Comparison of ENCODE assay signal across 8 cellular contexts in genomic region chr22:23894710-23895598, GRCh38. TPM values are rescaled to one million over a fixed set of nuclear protein-coding genes. Genes with fewer than 3 reads are reported as not detected.
A peak's percentile ranks its signal among the peaks of the same experiment; 100 is the strongest.
DNase-seq lines count a peak whose midpoint lies in the region; ATAC-seq and TF ChIP-seq lines count a peak whose summit lies in the region.

No MANE protein-coding gene starts in this region.

- peak; percentile 14 for ATAC-seq in HG02973 (IDR thresholded peaks at IDR 0.05; ENCODE audit: unreplicated experiment)
- ATAC-seq in GM21360 (IDR thresholded peaks at IDR 0.05; ENCODE audit: unreplicated experiment): no peak

- TF ChIP-seq CTCF in GM12875 (IDR thresholded peaks at IDR 0.05; ENCODE audit: borderline replicate concordance, insufficient read depth, low read depth, low read length): peak; percentile 74
- peak; percentile 49 for TF ChIP-seq CTCF in kidney epithelial cell (IDR thresholded peaks at IDR 0.05; ENCODE audit: insufficient read depth, low read length, poor library complexity, severe bottlenecking)

- H3K36me3 ChIP-seq in kidney epithelial cell (ENCODE audit: control insufficient read depth, insufficient read depth, low read length): peaks cover 9% of the 10 kb centered on the region

- peak; percentile 73 for DNase-seq in NCI-H2196 (lab: John Stamatoyannopoulos, UW; ENCODE audit: unreplicated experiment)
- DNase-seq in activated CD4-positive, CD25-positive, alpha-beta regulatory T cell treated with anti-CD3 and anti-CD28 coated beads, Interleukin-2, amount 50 U/mL, for 16 hours (ENCODE audit: low read depth, low spot score): peak; percentile 31
- peak; percentile 68 for DNase-seq in cerebellar cortex (ENCODE audit: low spot score)
- DNase-seq in kidney epithelial cell (ENCODE audit: low read depth): peak; percentile 42
- DNase-seq in stimulated activated CD4-positive, alpha-beta T cell treated with anti-CD3 and anti-CD28 coated beads, Interleukin-1b, Interleukin-23, amount 100 ng/mL, for 1 hour (ENCODE audit: low read depth in 2 of 2): peak; percentile 23 to 48

- H3K27me3 ChIP-seq in kidney epithelial cell (ENCODE audit: control insufficient read depth, insufficient read depth, low read length): no peaks in the 10 kb centered on the region

- peak overlapping the region; percentile 76 for H3K4me3 ChIP-seq in GM12875 (ENCODE audit: low read depth, low read length)
- peak overlapping the region; percentile 95 for H3K4me3 ChIP-seq in kidney epithelial cell (ENCODE audit: low read depth, low read length)

RNA-seq across cellular contexts. Expression of gene MIF, which starts 0.8 kb away (rescaled TPM):
- 606 and 627 TPM in 2 replicates for total RNA-seq in kidney epithelial cell

RNA-seq across cellular contexts. Expression of gene SLC2A11, which starts 37.3 kb away (rescaled TPM):
- 22.4 and 28.4 TPM in 2 replicates for total RNA-seq in kidney epithelial cell

RNA-seq across cellular contexts. Expression of gene DERL3, which starts 56.1 kb away (rescaled TPM):
- 0.54 and 2.3 TPM in 2 replicates for total RNA-seq in kidney epithelial cell
